ENCODE assay signal across 8 cellular contexts in genomic region chr14:92514844-92515509, GRCh38. TPM values are rescaled to one million over a fixed set of nuclear protein-coding genes. Genes with fewer than 3 reads are reported as not detected.
DNase-seq lines count a peak whose midpoint lies in the region; ATAC-seq and TF ChIP-seq lines count a peak whose summit lies in the region.

No MANE protein-coding gene starts in this region.

- H2AFZ ChIP-seq in hepatocyte: peak overlapping the region; percentile 97

- intact Hi-C loops in sigmoid colon (cut with DNase I): loop anchor here (5.0 to 10.0 kb wide), 2 partner anchors 167 to 280 kb away; partner anchors contain the start of gene GOLGA5

- H4K20me1 ChIP-seq in hepatocyte (ENCODE audit: insufficient read depth, poor library complexity, severe bottlenecking): no peaks in the 10 kb centered on the region

- H3K9me3 Mint-ChIP-seq in T-cell: no peaks in the 10 kb centered on the region

- H3K4me3 Mint-ChIP-seq in T-cell: peak overlapping the region; percentile 68 to 78 (median 74)

- no peak for TF ChIP-seq POLR2A in sigmoid colon (IDR thresholded peaks at IDR 0.05)

- peaks cover 20% of the 10 kb centered on the region for H3K79me2 ChIP-seq in hepatocyte

- POLR2A ChIA-PET in T-cell (lab: Charles Lee): interaction anchor here in 1 of 2 donors (0.6 kb wide), 1 partner anchor 29 kb away, joined by 3 read pairs; no protein-coding TSS in a partner anchor

- WGBS in hepatocyte (ENCODE audit: low lambda C conversion rate, missing lambda C conversion rate): 79% methylated on average over 15 of the region's 15 CpGs
- 44 to 55% methylated on average over 15 of the region's 15 CpGs for WGBS in sigmoid colon, 2 donors

- no peaks in the 10 kb centered on the region for H3K27me3 ChIP-seq in GM06990 (replicated peaks; ENCODE audit: control insufficient read depth, insufficient read depth, low read length)
- no peaks in the 10 kb centered on the region for H3K27me3 ChIP-seq in hepatocyte
- H3K27me3 ChIP-seq in sigmoid colon: no peaks in the 10 kb centered on the region

- no peaks in the 10 kb centered on the region for H3K9me2 ChIP-seq in hepatocyte (replicated peaks; ENCODE audit: insufficient read depth)

- no peaks in the 10 kb centered on the region for H3K9me3 ChIP-seq in hepatocyte (ENCODE audit: low read depth)
- H3K9me3 ChIP-seq in sigmoid colon: no peaks in the 10 kb centered on the region

- ATAC-seq in T-cell (replicated peaks in 1 of 4) (no peak), GM21390 (IDR thresholded peaks at IDR 0.05; ENCODE audit: unreplicated experiment) (no peak), HG03520 (IDR thresholded peaks at IDR 0.05; ENCODE audit: unreplicated experiment) (no peak)

- TF ChIP-seq EP300 in sigmoid colon (IDR thresholded peaks at IDR 0.05): no peak

- TF ChIP-seq CTCF in GM06990 (IDR thresholded peaks at IDR 0.05; ENCODE audit: insufficient read depth, low read length, poor library complexity, severe bottlenecking) (no peak), hepatocyte (IDR thresholded peaks at IDR 0.05; ENCODE audit: poor library complexity) (no peak), sigmoid colon (IDR thresholded peaks at IDR 0.05) (no peak)

- CTCF ChIA-PET in T-cell (lab: Charles Lee): no interaction called here

- peak overlapping the region; percentile 15 to 86 for H3K27ac Mint-ChIP-seq in T-cell

- H3K27me3 Mint-ChIP-seq in T-cell: no peaks in the 10 kb centered on the region

- H3K4me2 ChIP-seq in hepatocyte: peak overlapping the region; percentile 99

- H3K4me1 Mint-ChIP-seq in T-cell: peaks cover 50 to 55% (median 52%) of the 10 kb centered on the region in 3 donors

- H3K36me3 ChIP-seq in GM06990 (ENCODE audit: control insufficient read depth, insufficient read depth, low read length) (no peaks in the 10 kb centered on the region), hepatocyte (replicated peaks; ENCODE audit: insufficient read depth, low read depth) (no peaks in the 10 kb centered on the region), sigmoid colon (no peaks in the 10 kb centered on the region)

- H3K27ac ChIP-seq in hepatocyte (no peak overlapping the region), sigmoid colon (peak overlapping the region; percentile 84 to 99 (median 92))

- H3K36me3 Mint-ChIP-seq in T-cell: no peaks in the 10 kb centered on the region

- DNase-seq in GM06990 (ENCODE audit: extremely low read depth, insufficient read length) (no peak), T-cell (no peak), hepatocyte (ENCODE audit: low spot score) (no peak), sigmoid colon (peak; percentile 61), iPS-NIHi11 (ENCODE audit: low spot score) (no peak), AG08395 (ENCODE audit: low spot score) (no peak)

- peaks cover 21% of the 10 kb centered on the region for H3K4me1 ChIP-seq in hepatocyte (ENCODE audit: insufficient read depth)
- peaks cover 0 to 82% (median 52%) of the 10 kb centered on the region in 4 donors for H3K4me1 ChIP-seq in sigmoid colon

- H3K4me3 ChIP-seq in GM06990 (replicated peaks; ENCODE audit: low read depth, low read length): peak overlapping the region; percentile 80
- peak overlapping the region; percentile 85 for H3K4me3 ChIP-seq in hepatocyte
- peak overlapping the region; percentile 67 to 88 (median 84) for H3K4me3 ChIP-seq in sigmoid colon

RNA-seq across cellular contexts. Expression of gene RIN3, which starts 1.4 kb away (rescaled TPM):
- total RNA-seq in T-cell (100 to 1,000 TPM in 2 of 5 donors, 10 to 100 TPM in 3; 89.9 to 107 (median 97.0) TPM), hepatocyte (4.2 and 4.7 TPM in 2 replicates), sigmoid colon (10 to 100 TPM; 12.7 to 31.8 (median 23.0) TPM)
- polyA plus RNA-seq in hepatocyte (8.6 and 11.8 TPM in 2 replicates), sigmoid colon (10 to 100 TPM in 1 of 3 donors, 1 to 10 TPM in 2; 6.0 to 19.2 (median 7.4) TPM)
